Comparison of ENCODE assay signal across 14 cellular contexts in the genomic region with DNA sequence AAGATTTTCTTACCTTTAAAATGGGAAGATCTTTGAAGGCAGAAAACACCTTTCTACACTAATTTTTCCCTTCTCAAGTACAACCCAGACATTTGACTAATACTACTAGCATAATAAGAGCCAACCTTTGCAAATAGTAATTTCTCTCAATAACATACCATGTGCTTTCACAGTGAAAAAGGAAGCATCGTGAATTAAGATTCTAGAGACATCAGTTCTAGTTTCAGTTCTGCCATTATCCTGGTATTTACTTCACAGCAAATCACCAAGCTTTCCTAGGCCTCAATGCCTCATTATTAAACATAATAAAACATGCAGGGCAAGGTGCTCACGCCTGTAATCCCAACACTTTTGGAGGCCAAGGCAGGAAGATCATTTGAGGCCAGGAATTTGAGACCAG. TPM values are rescaled to one million over a fixed set of nuclear protein-coding genes. Genes with fewer than 3 reads are reported as not detected.
DNase-seq lines count a peak whose midpoint lies in the region; ATAC-seq, FAIRE-seq and TF ChIP-seq lines count a peak whose summit lies in the region.
"Had no signal": no experiment of that assay in that cellular context is flagged by ENCODE, and none has a peak within 500 bp of the region (broad histone marks: within the 10 kb centered on the region; RNA-seq: fewer than 3 reads in every experiment).

No MANE protein-coding gene starts in this region.

- FAIRE-seq in GM12878 (lab: Jason Lieb, UNC), result peak; percentile 38

- POLR2A ChIA-PET in GM12878 (lab: Charles Lee), result interaction anchor here (0.6 to 1.3 kb wide), 9 partner anchors 17 to 792 kb away, joined by 3 to 8 read pairs (median 4); a partner anchor contains a TSS

- H3K36me3 ChIP-seq in GM12878 (ENCODE audit: control insufficient read depth in 2 of 2, insufficient read depth in 2 of 2, low read length in 1 of 2), result no peaks in the 10 kb centered on the region; a peak in 1 of 4 replicates
- no peaks in the 10 kb centered on the region for H3K36me3 ChIP-seq in breast epithelium
- peaks cover 0 to 10% of the 10 kb centered on the region in 2 donors for H3K36me3 ChIP-seq in adrenal gland (replicated peaks in 1 of 2)
- H3K36me3 ChIP-seq: thoracic aorta had no signal

- H3K4me3 ChIP-seq in GM12864 (ENCODE audit: low read depth, low read length) (no peak overlapping the region), GM12878 (no peak overlapping the region), breast epithelium (no peak overlapping the region), adrenal gland (no peak overlapping the region)
- H3K4me3 ChIP-seq: thoracic aorta had no signal

- TF ChIP-seq CTCF in GM12864 (IDR thresholded peaks at IDR 0.05; ENCODE audit: low read depth, low read length, missing control alignments) (no peak), GM12878 (IDR thresholded peaks at IDR 0.05 in 2 of 3, conservative IDR thresholded peaks at IDR 0.05 in 1 of 3; ENCODE audit: control insufficient read depth in 2 of 3, extremely low read depth in 1 of 3, insufficient read depth in 1 of 3, low read depth in 3 of 3, low read length in 3 of 3) (no peak), breast epithelium (IDR thresholded peaks at IDR 0.05) (no peak), adrenal gland (IDR thresholded peaks at IDR 0.05) (no peak)

- H3K27me3 ChIP-seq in GM12878 (replicated peaks in 1 of 2; ENCODE audit: control insufficient read depth in 2 of 2, insufficient read depth in 2 of 2, low read length in 1 of 2) (no peaks in the 10 kb centered on the region), breast epithelium (no peaks in the 10 kb centered on the region), adrenal gland (no peaks in the 10 kb centered on the region)

- peak overlapping the region; percentile 5; the same call in 1 of the 2 replicates for H2AFZ ChIP-seq in GM12878 (ENCODE audit: control insufficient read depth, low read depth, low read length)

- 43% methylated on average over 2 of the region's 2 CpGs for WGBS in GM12878 (ENCODE audit: insufficient coverage, insufficient replicate concordance, low lambda C conversion rate, missing lambda C conversion rate)
- 65 to 89% (median 83%) methylated on average over 2 of the region's 2 CpGs for WGBS in adrenal gland, 4 donors

- 0 out of 2 replicates have a peak overlapping the region, but pooled peaks have one; percentile 5 for H3K9ac ChIP-seq in GM12878 (ENCODE audit: control insufficient read depth, insufficient read depth, low read length)

- ATAC-seq in GM19395 (IDR thresholded peaks at IDR 0.05; ENCODE audit: unreplicated experiment) (peak; percentile 62), HG03103 (IDR thresholded peaks at IDR 0.05; ENCODE audit: low read depth, unreplicated experiment) (peak; percentile 39), GM12878 (peak; percentile 78)

- no peak for TF ChIP-seq EP300 in GM12878 (IDR thresholded peaks at IDR 0.05; ENCODE audit: borderline replicate concordance in 1 of 2, control insufficient read depth in 1 of 2, low read depth in 2 of 2, low read length in 2 of 2)

- no peak for TF ChIP-seq POLR2A in GM12878 (IDR thresholded peaks at IDR 0.05; ENCODE audit: low read depth, low read length)
- no peak for TF ChIP-seq POLR2A in breast epithelium (IDR thresholded peaks at IDR 0.05)
- no peak for TF ChIP-seq POLR2A in adrenal gland (IDR thresholded peaks at IDR 0.05)

- no peaks in the 10 kb centered on the region for H3K9me3 ChIP-seq in GM12878 (replicated peaks; ENCODE audit: control insufficient read depth, insufficient read depth, low read length)
- H3K9me3 ChIP-seq in breast epithelium, result no peaks in the 10 kb centered on the region
- no peaks in the 10 kb centered on the region for H3K9me3 ChIP-seq in adrenal gland (replicated peaks in 1 of 3)
- H3K9me3 ChIP-seq: thoracic aorta had no signal

- RAD21 ChIA-PET in GM12878 (lab: Charles Lee; ENCODE audit: unreplicated experiment), result interaction anchor here (0.6 to 1.9 kb wide), 4 partner anchors 23 to 158 kb away, joined by 3 to 12 read pairs (median 6); no protein-coding TSS in a partner anchor

- no TSS peak for BruUV-seq in GM12878 (replicated peaks; lab: Mats Ljungman, UMichigan)

- H3K79me2 ChIP-seq in GM12878 (ENCODE audit: control insufficient read depth, insufficient read depth, low read length), result no peaks in the 10 kb centered on the region

- TF ChIP-seq RAD21 in GM12878 (IDR thresholded peaks at IDR 0.05; ENCODE audit: insufficient read depth, low read depth, low read length), result no peak

- SMC1A ChIA-PET in GM12878 (lab: Charles Lee; ENCODE audit: uncharacterized antibody, unreplicated experiment), result interaction anchor here (0.8 to 2.8 kb wide), 8 partner anchors 23 to 154 kb away, joined by 3 to 34 read pairs (median 4); a partner anchor contains a TSS

- H3K27ac ChIP-seq in GM12878 (ENCODE audit: control insufficient read depth, insufficient read depth), result peak overlapping the region; percentile 72
- H3K27ac ChIP-seq in breast epithelium, result no peak overlapping the region
- H3K27ac ChIP-seq in adrenal gland, result peak overlapping the region in 1 of 5 donors; percentile 10
- H3K27ac ChIP-seq: thoracic aorta had no signal

- CTCF ChIA-PET in GM12878 (lab: Yijun Ruan, JAX), result interaction anchor here (0.7 to 1.2 kb wide), 3 partner anchors 25 to 162 kb away, joined by 3 to 5 read pairs (median 3); a partner anchor contains a TSS

- no peaks in the 10 kb centered on the region for H4K20me1 ChIP-seq in GM12878 (ENCODE audit: control insufficient read depth, insufficient read depth)

- intact Hi-C loops in GM12878 (cut with micrococcal nuclease; ENCODE audit: unreplicated experiment), result no loop called here
- intact Hi-C loops in breast epithelium (cut with DNase I; ENCODE audit: low total_unique reads), result no loop called here
- intact Hi-C loops in adrenal gland (cut with DNase I), result no loop called here

- in situ Hi-C loops in GM12878 (cut with MboI), result no loop called here

- H3K4me2 ChIP-seq in GM12878 (ENCODE audit: control insufficient read depth, insufficient read depth), result peak overlapping the region; percentile 63

- H3K4me1 ChIP-seq in GM12878 (ENCODE audit: control insufficient read depth, insufficient read depth, low read length) (peaks cover 30% of the 10 kb centered on the region), breast epithelium (no peaks in the 10 kb centered on the region), adrenal gland (replicated peaks in 1 of 2) (peaks cover 0 to 10% of the 10 kb centered on the region in 2 donors)

- peak; percentile 47 for DNase-seq in GM12864 (ENCODE audit: low read depth)
- peak; percentile 39 for DNase-seq in GM12878 (ENCODE audit: low read depth, low spot score)
- DNase-seq in NCI-H1694 (lab: John Stamatoyannopoulos, UW), result no peak
- DNase-seq in breast epithelium (ENCODE audit: low spot score in 2 of 2), result no peak
- no peak for DNase-seq in UCSD-AML1 (lab: John Stamatoyannopoulos, UW; ENCODE audit: unreplicated experiment)
- DNase-seq in adrenal gland, result no peak
- DNase-seq: activated CD4-positive, CD25-positive, alpha-beta regulatory T cell; hippocampal formation; Karpas-422; NCI-H446; SHP77 treated with DMSO at 0.1 percent for 48 hours had no signal

TF ChIP-seq in GM12878, 131 proteins besides CTCF, POLR2A, EP300 and RAD21 (continues in another document):
- peak; percentile 52; the same call in 1 of the 2 replicates for TF ChIP-seq SPI1 (IDR thresholded peaks at IDR 0.05; ENCODE audit: borderline replicate concordance, insufficient read depth, low read depth, low read length)
- 0 out of 2 replicates have a peak, but pooled peaks have one; percentile 37 for TF ChIP-seq MXI1 (IDR thresholded peaks at IDR 0.05; ENCODE audit: low read depth, low read length)
- TF ChIP-seq, protein P1, sequence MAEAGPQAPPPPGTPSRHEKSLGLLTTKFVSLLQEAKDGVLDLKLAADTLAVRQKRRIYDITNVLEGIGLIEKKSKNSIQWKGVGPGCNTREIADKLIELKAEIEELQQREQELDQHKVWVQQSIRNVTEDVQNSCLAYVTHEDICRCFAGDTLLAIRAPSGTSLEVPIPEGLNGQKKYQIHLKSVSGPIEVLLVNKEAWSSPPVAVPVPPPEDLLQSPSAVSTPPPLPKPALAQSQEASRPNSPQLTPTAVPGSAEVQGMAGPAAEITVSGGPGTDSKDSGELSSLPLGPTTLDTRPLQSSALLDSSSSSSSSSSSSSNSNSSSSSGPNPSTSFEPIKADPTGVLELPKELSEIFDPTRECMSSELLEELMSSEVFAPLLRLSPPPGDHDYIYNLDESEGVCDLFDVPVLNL (IDR thresholded peaks at IDR 0.05; ENCODE audit: low read depth, low read length), result no peak
- TF ChIP-seq, protein P2, sequence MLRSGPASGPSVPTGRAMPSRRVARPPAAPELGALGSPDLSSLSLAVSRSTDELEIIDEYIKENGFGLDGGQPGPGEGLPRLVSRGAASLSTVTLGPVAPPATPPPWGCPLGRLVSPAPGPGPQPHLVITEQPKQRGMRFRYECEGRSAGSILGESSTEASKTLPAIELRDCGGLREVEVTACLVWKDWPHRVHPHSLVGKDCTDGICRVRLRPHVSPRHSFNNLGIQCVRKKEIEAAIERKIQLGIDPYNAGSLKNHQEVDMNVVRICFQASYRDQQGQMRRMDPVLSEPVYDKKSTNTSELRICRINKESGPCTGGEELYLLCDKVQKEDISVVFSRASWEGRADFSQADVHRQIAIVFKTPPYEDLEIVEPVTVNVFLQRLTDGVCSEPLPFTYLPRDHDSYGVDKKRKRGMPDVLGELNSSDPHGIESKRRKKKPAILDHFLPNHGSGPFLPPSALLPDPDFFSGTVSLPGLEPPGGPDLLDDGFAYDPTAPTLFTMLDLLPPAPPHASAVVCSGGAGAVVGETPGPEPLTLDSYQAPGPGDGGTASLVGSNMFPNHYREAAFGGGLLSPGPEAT (IDR thresholded peaks at IDR 0.05; ENCODE audit: low read depth), result peak; percentile 24; the same call in 1 of the 2 replicates

RNA-seq across cellular contexts. Expression of a gene that starts 24.9 kb away (rescaled TPM):
- total RNA-seq in GM12878 (2013; cell fraction: nucleolus; rRNA removed), result 130 and 134 TPM in 2 replicates
- total RNA-seq in GM12878 (2014; rRNA removed) (26.5 and 27.2 TPM in 2 replicates), GM12878 (2014; rRNA removed; fragmentation: Illumina TruSeq; extraction: Trizol) (21.0 and 24.7 TPM in 2 replicates), GM12878 (2021) (17.4 and 24.1 TPM in 2 replicates), breast epithelium (10 to 100 TPM; 25.8 to 35.7 (median 27.5) TPM), adrenal gland (10 to 100 TPM; 10.3 to 29.9 (median 18.5) TPM)
- 6.9 TPM for polyA plus RNA-seq in GM12878 (2011; ENCODE audit: low read depth)
- polyA plus RNA-seq in GM12878 (2011; rRNA removed) (38.1 and 48.5 TPM in 2 replicates), GM12878 (2014; fragmentation: Illumina TruSeq; extraction: Trizol) (22.6 and 29.6 TPM in 2 replicates), GM12878 (2014; fragmentation: Nextera tagmentation; extraction: Ambion mirVana) (1 to 10 TPM; 6.6 to 8.0 TPM), GM12878 (2014; rRNA removed) (20.3 and 24.1 TPM in 2 replicates), GM12878 (2016; fragmentation: Nextera tagmentation; extraction: Ambion mirVana) (10 to 100 TPM; 14.4 to 16.0 TPM), adrenal gland (10 to 100 TPM; 14.3 to 56.1 (median 36.3) TPM)
- polyA plus RNA-seq in GM12878 (2011; cell fraction: cytosol; rRNA removed), result 14.7 and 15.5 TPM in 2 replicates
- 99.9 and 128 TPM in 2 replicates for polyA plus RNA-seq in GM12878 (2011; cell fraction: nucleus; rRNA removed)
- polyA plus RNA-seq in GM12878 (2012), result 8.0 and 10.6 TPM in 2 replicates
- polyA minus RNA-seq in GM12878 (2011; rRNA and poly(A)+ RNA removed), result 36.5 and 39.6 TPM in 2 replicates
- polyA minus RNA-seq in GM12878 (2011; cell fraction: cytosol; rRNA and poly(A)+ RNA removed), result 7.6 and 11.1 TPM in 2 replicates
- 46.9 and 73.0 TPM in 2 replicates for polyA minus RNA-seq in GM12878 (2011; cell fraction: nucleus; rRNA and poly(A)+ RNA removed)

Comparison
In these comparisons a context has a peak if more than half of its experiments do, and no peak if none do; other contexts are left out.
1. DNase-seq: peak in GM12864 (single experiment) and GM12878 (single experiment); none in NCI-H1694 (single experiment), breast epithelium (0 of 2), UCSD-AML1 (single experiment) and adrenal gland (0 of 7).
2. Peak in every context shown above with its lines, with median percentiles within 50 percentile points of each other: ATAC-seq.